In genomic region chr9:135992486-135993408, GRCh38 we compare ENCODE assay signal across 9 cellular contexts. TPM values are rescaled to one million over a fixed set of nuclear protein-coding genes. Genes with fewer than 3 reads are reported as not detected.
DNase-seq lines count a peak whose midpoint lies in the region; ATAC-seq lines count a peak whose summit lies in the region.
"Had no signal": no experiment of that assay in that cellular context is flagged by ENCODE, and none has a peak within 500 bp of the region (broad histone marks: within the 10 kb centered on the region; RNA-seq: fewer than 3 reads in every experiment).

No MANE protein-coding gene starts in this region.

- H3K27me3 ChIP-seq in MG63 (no peaks in the 10 kb centered on the region), skeletal muscle tissue (ENCODE audit: control insufficient read depth in 3 of 3, insufficient read depth in 3 of 3, low read length in 3 of 3) (peaks cover 0 to 12% (median 8%) of the 10 kb centered on the region in 3 donors)

- no peaks in the 10 kb centered on the region for H3K4me1 Mint-ChIP-seq in T-helper 2 cell treated with Interferon-gamma antibody and Interleukin-4, amounts not matched to agents 5 μg/mL and 100 μg/mL, for 36 hours (ENCODE audit: low read depth)

- peak overlapping the region; percentile 6; the same call in 1 of the 2 replicates for H3K4me3 ChIP-seq in MG63
- peak overlapping the region; percentile 46 to 61 (median 51) for H3K4me3 ChIP-seq in skeletal muscle tissue (ENCODE audit: low read length in 3 of 3)
- H3K4me3 ChIP-seq: PC-9 had no signal

- no peaks in the 10 kb centered on the region for H3K36me3 Mint-ChIP-seq in T-helper 2 cell treated with Interferon-gamma antibody and Interleukin-4, amounts not matched to agents 5 μg/mL and 100 μg/mL, for 36 hours (ENCODE audit: low read depth)

- ATAC-seq in GM19324 (IDR thresholded peaks at IDR 0.05; ENCODE audit: low FRiP score, unreplicated experiment), result no peak

- H3K4me1 ChIP-seq in skeletal muscle tissue (ENCODE audit: control insufficient read depth in 3 of 3, insufficient read depth in 3 of 3, low read length in 3 of 3), result peaks cover 28 to 38% (median 33%) of the 10 kb centered on the region in 3 donors

- no peak overlapping the region for H3K27ac Mint-ChIP-seq in T-helper 2 cell treated with Interferon-gamma antibody and Interleukin-4, amounts not matched to agents 5 μg/mL and 100 μg/mL, for 36 hours

- DNase-seq in DMS53 treated with DMSO at 0.1 percent for 48 hours (lab: John Stamatoyannopoulos, UW; ENCODE audit: unreplicated experiment) (peak; percentile 74), MG63 (peak; percentile 79), caudate nucleus (lab: John Stamatoyannopoulos, UW) (peak in 8 of 61 donors; percentile 8 to 67 (median 36)), iris pigment epithelial cell (ENCODE audit: low read depth) (peak; percentile 89), putamen (ENCODE audit: low spot score) (no peak)
- DNase-seq in T-helper 2 cell treated with Interferon-gamma antibody and Interleukin-4, amounts not matched to agents 5 μg/mL and 100 μg/mL, for 36 hours (ENCODE audit: low spot score), result peak; percentile 22

- H3K9me3 ChIP-seq in MG63, result no peaks in the 10 kb centered on the region
- no peaks in the 10 kb centered on the region for H3K9me3 ChIP-seq in skeletal muscle tissue (ENCODE audit: control insufficient read depth in 3 of 3, low read length in 3 of 3)

- H3K9ac ChIP-seq in skeletal muscle tissue (ENCODE audit: low read depth in 1 of 3, low read length in 3 of 3), result peak overlapping the region; percentile 59 to 78 (median 68)

- peak overlapping the region; percentile 78 for H3K27ac ChIP-seq in caudate nucleus (ENCODE audit: low read depth, low read length)
- peak overlapping the region; percentile 91 for H3K27ac ChIP-seq in skeletal muscle tissue (ENCODE audit: low read depth, low read length)
- H3K27ac ChIP-seq: PC-9 had no signal

- H3K27me3 Mint-ChIP-seq in T-helper 2 cell treated with Interferon-gamma antibody and Interleukin-4, amounts not matched to agents 5 μg/mL and 100 μg/mL, for 36 hours (ENCODE audit: low read depth), result peaks cover 3% of the 10 kb centered on the region

- no peak overlapping the region for H3K4me3 Mint-ChIP-seq in T-helper 2 cell treated with Interferon-gamma antibody and Interleukin-4, amounts not matched to agents 5 μg/mL and 100 μg/mL, for 36 hours

- no peaks in the 10 kb centered on the region for H3K36me3 ChIP-seq in MG63
- no peaks in the 10 kb centered on the region for H3K36me3 ChIP-seq in skeletal muscle tissue (ENCODE audit: control insufficient read depth in 3 of 3, insufficient read depth in 3 of 3, low read length in 3 of 3)

- no peaks in the 10 kb centered on the region for H3K9me3 Mint-ChIP-seq in T-helper 2 cell treated with Interferon-gamma antibody and Interleukin-4, amounts not matched to agents 5 μg/mL and 100 μg/mL, for 36 hours

RNA-seq across cellular contexts. Expression of gene UBAC1, which starts 31.6 kb away (rescaled TPM):
- 49.9 and 81.3 TPM in 2 replicates for total RNA-seq in MG63 (2014; rRNA removed; shearing (Covaris generic); ENCODE audit: low replicate concordance)
- total RNA-seq in skeletal muscle tissue, result 37.6 TPM
